21 cellular contexts compared by ENCODE assay signal in genomic region chr12:4956054-4956453, GRCh38. TPM values are rescaled to one million over a fixed set of nuclear protein-coding genes. Genes with fewer than 3 reads are reported as not detected.
DNase-seq lines count a peak whose midpoint lies in the region; ATAC-seq, FAIRE-seq and TF ChIP-seq lines count a peak whose summit lies in the region.
"Had no signal": no experiment of that assay in that cellular context is flagged by ENCODE, and none has a peak within 500 bp of the region (broad histone marks: within the 10 kb centered on the region; RNA-seq: fewer than 3 reads in every experiment).

No MANE protein-coding gene starts in this region.

- TF ChIP-seq EP300 in SK-N-SH (IDR thresholded peaks at IDR 0.05; ENCODE audit: borderline replicate concordance in 1 of 2, low read depth in 1 of 2, low read length in 1 of 2): peak; percentile 26 to 73; a peak in 2 of 4 replicates

- DNase-seq in SK-N-SH (no peak), caudate nucleus (lab: John Stamatoyannopoulos, UW) (peak in 7 of 61 donors; percentile 7 to 40 (median 22)), iris pigment epithelial cell (ENCODE audit: low read depth) (peak; percentile 7), urothelium cell line (ENCODE audit: low spot score) (peak; percentile 71), HPDE6-E6E7 (ENCODE audit: extremely low spot score) (no peak), mucosa of descending colon (no peak), G401 (ENCODE audit: low spot score) (no peak)
- DNase-seq: COR-L47; DMS153; H9; NCI-H1048; NCI-H146; NCI-H2107; NCI-H345; NCI-H526 treated with DMSO at 0.1 percent for 48 hours; NK-92 treated with Interleukin-12 subunit alpha and Interleukin-12 subunit beta, amount 100 ng/mL, for 24 hours had no signal

- peak; percentile 87 for FAIRE-seq in urothelium cell line (lab: Jason Lieb, UNC)
- FAIRE-seq: K562 had no signal

- TF ChIP-seq RAD21 in SK-N-SH (IDR thresholded peaks at IDR 0.05; ENCODE audit: low read length): no peak

- peaks cover 30% of the 10 kb centered on the region for H3F3A ChIP-seq in SK-N-SH (replicated peaks; ENCODE audit: insufficient read depth)

- H3K27ac ChIP-seq in SK-N-SH (ENCODE audit: low read depth in 2 of 2, low read length in 1 of 2) (peak overlapping the region; percentile 83 to 86; a peak in 3 of 4 replicates), caudate nucleus (ENCODE audit: low read depth, low read length) (peak overlapping the region; percentile 77)
- H3K27ac ChIP-seq: C4-2B had no signal

- WGBS in SK-N-SH (ENCODE audit: low lambda C conversion rate): 0% methylated on average over 2 of the region's 2 CpGs

- in situ Hi-C loops in G401 (cut with HindIII; ENCODE audit: low sequenced_read_pairs): no loop called here

- POLR2A ChIA-PET in SK-N-SH (lab: Yijun Ruan, JAX): no interaction called here

- no peaks in the 10 kb centered on the region for H3K9me2 ChIP-seq in SK-N-SH

- H4K20me1 ChIP-seq in SK-N-SH (ENCODE audit: insufficient read depth): no peaks in the 10 kb centered on the region

- TF ChIP-seq CTCF in SK-N-SH (IDR thresholded peaks at IDR 0.05): no peak
- no peak for TF ChIP-seq CTCF in mucosa of descending colon (IDR thresholded peaks at IDR 0.05)

- intact Hi-C loops in mucosa of descending colon (cut with DNase I, micrococcal nuclease): no loop called here

- no peak overlapping the region for H3K9ac ChIP-seq in SK-N-SH

- H3K4me1 ChIP-seq in SK-N-SH (ENCODE audit: control insufficient read depth in 1 of 2, insufficient read depth in 2 of 2, low read depth in 1 of 2, low read length in 1 of 2) (peaks cover 2 to 18% of the 10 kb centered on the region in 2 experiments; a peak in 3 of 4 replicates), mucosa of descending colon (ENCODE audit: low read depth) (no peaks in the 10 kb centered on the region)

- no peaks in the 10 kb centered on the region for H3K9me3 ChIP-seq in SK-N-SH
- no peaks in the 10 kb centered on the region for H3K9me3 ChIP-seq in mucosa of descending colon

- ATAC-seq in mucosa of descending colon (no peak), HG03442 (IDR thresholded peaks at IDR 0.05; ENCODE audit: unreplicated experiment) (no peak)
- ATAC-seq: K562 had no signal

- no peak overlapping the region for H2AFZ ChIP-seq in SK-N-SH (ENCODE audit: low read depth)

- peak overlapping the region; percentile 32; the same call in 1 of the 2 replicates for H3K4me2 ChIP-seq in SK-N-SH

- H3K36me3 ChIP-seq in SK-N-SH (replicated peaks in 1 of 2; ENCODE audit: control insufficient read depth in 1 of 2, insufficient read depth in 2 of 2, low read length in 1 of 2) (no peaks in the 10 kb centered on the region), mucosa of descending colon (ENCODE audit: low read depth) (no peaks in the 10 kb centered on the region)

- CTCF ChIA-PET in SK-N-SH (lab: Yijun Ruan, JAX): interaction anchor here (1.9 kb wide), 1 partner anchor 46 kb away, joined by 3 read pairs; no protein-coding TSS in a partner anchor

- no peaks in the 10 kb centered on the region for H3K79me2 ChIP-seq in SK-N-SH (ENCODE audit: insufficient read depth)

- peaks cover 11% of the 10 kb centered on the region; the same call in 1 of the 2 replicates for H3K27me3 ChIP-seq in SK-N-SH (ENCODE audit: insufficient read depth)

- no peak overlapping the region for H3K4me3 ChIP-seq in SK-N-SH (ENCODE audit: low read depth in 2 of 2, low read length in 1 of 2)
- H3K4me3 ChIP-seq in mucosa of descending colon: no peak overlapping the region
- H3K4me3 ChIP-seq: K562 had no signal

TF ChIP-seq in SK-N-SH, 30 proteins besides CTCF, POLR2A, EP300 and RAD21 (continues in another document):
- TF ChIP-seq GATA2 (CRISPR knock-in tag; IDR thresholded peaks at IDR 0.05) (no peak), TCF12 (IDR thresholded peaks at IDR 0.05) (peak; percentile 96), NFIC (IDR thresholded peaks at IDR 0.05; ENCODE audit: borderline replicate concordance) (peak; percentile 48; the same call in 1 of the 2 replicates), SMC3 (IDR thresholded peaks at IDR 0.05; ENCODE audit: low read depth, low read length) (no peak), ZBTB33 (IDR thresholded peaks at IDR 0.05; ENCODE audit: borderline replicate concordance, low read depth) (no peak), JUND (IDR thresholded peaks at IDR 0.05) (peak; percentile 89), REST (IDR thresholded peaks at IDR 0.05; ENCODE audit: low read depth, low read length) (no peak), USF1 (IDR thresholded peaks at IDR 0.05; ENCODE audit: borderline replicate concordance, low read depth) (no peak), CHD2 (IDR thresholded peaks at IDR 0.05; ENCODE audit: low read length, partially characterized antibody) (no peak), USF2 (IDR thresholded peaks at IDR 0.05; ENCODE audit: borderline replicate concordance, low read depth, low read length) (no peak), MEF2A (IDR thresholded peaks at IDR 0.05; ENCODE audit: borderline replicate concordance, low read depth) (no peak), FOXM1 (IDR thresholded peaks at IDR 0.05; ENCODE audit: low read depth) (no peak), MAX (IDR thresholded peaks at IDR 0.05; ENCODE audit: low read depth) (peak; percentile 62), RXRA (IDR thresholded peaks at IDR 0.05; ENCODE audit: borderline replicate concordance, low read depth) (no peak), ELF1 (IDR thresholded peaks at IDR 0.05) (no peak), TEAD4 (IDR thresholded peaks at IDR 0.05; ENCODE audit: borderline replicate concordance, insufficient read depth) (peak; percentile 50; the same call in 1 of the 2 replicates), FOSL2 (IDR thresholded peaks at IDR 0.05; ENCODE audit: borderline replicate concordance, low read depth) (peak; percentile 86), RCOR1 (IDR thresholded peaks at IDR 0.05; ENCODE audit: low read length) (no peak), EZH2phosphoT487 (IDR thresholded peaks at IDR 0.05; ENCODE audit: borderline replicate concordance, low read depth) (no peak)

RNA-seq across cellular contexts. Expression of gene KCNA1, which starts 46.3 kb away (rescaled TPM):
- 0.08 TPM in 1 of 2 replicates, not detected in the other for polyA plus RNA-seq in SK-N-SH (2012; rRNA removed)
- 0.01 TPM in 2 replicates for polyA plus RNA-seq in SK-N-SH (2012; cell fraction: cytosol; rRNA removed)
- 0.01 and 0.04 TPM in 2 replicates for polyA plus RNA-seq in SK-N-SH (2012; cell fraction: nucleus; rRNA removed)
- total RNA-seq in mucosa of descending colon: 1 to 10 TPM in 1 of 3 donors, under 1 TPM in 1, not detected in 1; 0.05 to 6.7 TPM
- total RNA-seq in G401 (2014; rRNA removed; shearing (Covaris generic)): not detected in 2 replicates
- total RNA-seq: K562, SK-MEL-5 had no signal
- polyA plus RNA-seq: AG04450, K562 had no signal

Comparison
In these comparisons a context has a peak if more than half of its experiments do, and no peak if none do; other contexts are left out.
1. DNase-seq: peak in iris pigment epithelial cell (single experiment) and urothelium cell line (single experiment); none in SK-N-SH (single experiment), HPDE6-E6E7 (single experiment), mucosa of descending colon (0 of 3) and G401 (single experiment).